1 cellular context compared by ENCODE assay signal in the genomic region with DNA sequence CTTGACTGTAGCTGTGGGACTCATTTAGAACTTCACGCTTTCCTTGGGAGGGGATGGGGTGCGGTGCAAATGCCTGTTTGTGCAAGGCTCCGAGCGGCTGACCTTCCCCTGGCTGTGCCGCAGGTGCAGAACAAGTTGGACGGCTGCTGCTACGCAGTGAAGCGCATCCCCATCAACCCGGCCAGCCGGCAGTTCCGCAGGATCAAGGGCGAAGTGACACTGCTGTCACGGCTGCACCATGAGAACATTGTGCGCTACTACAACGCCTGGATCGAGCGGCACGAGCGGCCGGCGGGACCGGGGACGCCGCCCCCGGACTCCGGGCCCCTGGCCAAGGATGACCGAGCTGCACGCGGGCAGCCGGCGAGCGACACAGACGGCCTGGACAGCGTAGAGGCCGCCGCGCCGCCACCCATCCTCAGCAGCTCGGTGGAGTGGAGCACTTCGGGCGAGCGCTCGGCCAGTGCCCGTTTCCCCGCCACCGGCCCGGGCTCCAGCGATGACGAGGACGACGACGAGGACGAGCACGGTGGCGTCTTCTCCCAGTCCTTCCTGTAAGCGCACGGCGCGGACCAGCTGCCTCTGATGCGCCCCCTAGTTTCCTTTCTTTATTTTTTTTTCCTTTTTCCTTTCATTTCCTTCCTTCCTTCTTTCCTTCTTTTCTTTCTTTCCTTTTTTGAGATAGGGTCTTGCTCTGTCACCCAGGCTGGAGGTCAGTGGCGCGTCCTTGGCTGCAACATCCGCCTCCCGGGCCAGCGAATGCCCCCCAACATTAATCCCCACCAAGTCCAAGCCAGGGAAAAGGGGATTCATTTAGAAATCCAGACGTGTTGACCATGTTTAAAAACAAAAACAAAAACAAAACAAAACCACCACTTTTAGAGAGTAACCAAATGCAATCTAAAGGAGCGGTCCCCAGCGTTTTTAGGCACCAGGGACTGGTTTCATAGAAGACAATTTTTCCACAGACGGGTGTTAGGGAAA.
TF ChIP-seq lines count a peak whose summit lies in the region.

No MANE protein-coding gene starts in this region.

TF ChIP-seq in HEK293, 187 proteins besides CTCF, POLR2A, EP300 and RAD21 (continued from another document and continues in another):
- TF ChIP-seq, protein P1, sequence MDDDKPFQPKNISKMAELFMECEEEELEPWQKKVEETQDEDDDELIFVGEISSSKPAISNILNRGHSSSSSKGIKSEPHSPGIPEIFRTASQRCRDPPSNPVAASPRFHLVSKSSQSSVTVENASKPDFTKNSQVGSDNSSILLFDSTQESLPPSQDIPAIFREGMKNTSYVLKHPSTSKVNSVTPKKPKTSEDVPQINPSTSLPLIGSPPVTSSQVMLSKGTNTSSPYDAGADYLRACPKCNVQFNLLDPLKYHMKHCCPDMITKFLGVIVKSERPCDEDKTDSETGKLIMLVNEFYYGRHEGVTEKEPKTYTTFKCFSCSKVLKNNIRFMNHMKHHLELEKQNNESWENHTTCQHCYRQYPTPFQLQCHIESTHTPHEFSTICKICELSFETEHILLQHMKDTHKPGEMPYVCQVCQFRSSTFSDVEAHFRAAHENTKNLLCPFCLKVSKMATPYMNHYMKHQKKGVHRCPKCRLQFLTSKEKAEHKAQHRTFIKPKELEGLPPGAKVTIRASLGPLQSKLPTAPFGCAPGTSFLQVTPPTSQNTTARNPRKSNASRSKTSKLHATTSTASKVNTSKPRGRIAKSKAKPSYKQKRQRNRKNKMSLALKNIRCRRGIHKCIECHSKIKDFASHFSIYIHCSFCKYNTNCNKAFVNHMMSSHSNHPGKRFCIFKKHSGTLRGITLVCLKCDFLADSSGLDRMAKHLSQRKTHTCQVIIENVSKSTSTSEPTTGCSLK (tag by site-specific recombination; IDR thresholded peaks at IDR 0.05) = no peak
- TF ChIP-seq, protein P2, sequence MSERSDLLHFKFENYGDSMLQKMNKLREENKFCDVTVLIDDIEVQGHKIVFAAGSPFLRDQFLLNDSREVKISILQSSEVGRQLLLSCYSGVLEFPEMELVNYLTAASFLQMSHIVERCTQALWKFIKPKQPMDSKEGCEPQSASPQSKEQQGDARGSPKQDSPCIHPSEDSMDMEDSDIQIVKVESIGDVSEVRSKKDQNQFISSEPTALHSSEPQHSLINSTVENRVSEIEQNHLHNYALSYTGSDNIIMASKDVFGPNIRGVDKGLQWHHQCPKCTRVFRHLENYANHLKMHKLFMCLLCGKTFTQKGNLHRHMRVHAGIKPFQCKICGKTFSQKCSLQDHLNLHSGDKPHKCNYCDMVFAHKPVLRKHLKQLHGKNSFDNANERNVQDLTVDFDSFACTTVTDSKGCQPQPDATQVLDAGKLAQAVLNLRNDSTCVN (tag by site-specific recombination; optimal IDR thresholded peaks at IDR 0.05) = peak; percentile 96
- TF ChIP-seq ZNF138 (tag by site-specific recombination; IDR thresholded peaks at IDR 0.05; ENCODE audit: borderline replicate concordance) = no peak
- TF ChIP-seq ZNF2 (tag by site-specific recombination; IDR thresholded peaks at IDR 0.05) = peak; percentile 94
- TF ChIP-seq MEIS1 (CRISPR knock-in tag; IDR thresholded peaks at IDR 0.05; ENCODE audit: borderline replicate concordance) = no peak
- TF ChIP-seq, protein P3, sequence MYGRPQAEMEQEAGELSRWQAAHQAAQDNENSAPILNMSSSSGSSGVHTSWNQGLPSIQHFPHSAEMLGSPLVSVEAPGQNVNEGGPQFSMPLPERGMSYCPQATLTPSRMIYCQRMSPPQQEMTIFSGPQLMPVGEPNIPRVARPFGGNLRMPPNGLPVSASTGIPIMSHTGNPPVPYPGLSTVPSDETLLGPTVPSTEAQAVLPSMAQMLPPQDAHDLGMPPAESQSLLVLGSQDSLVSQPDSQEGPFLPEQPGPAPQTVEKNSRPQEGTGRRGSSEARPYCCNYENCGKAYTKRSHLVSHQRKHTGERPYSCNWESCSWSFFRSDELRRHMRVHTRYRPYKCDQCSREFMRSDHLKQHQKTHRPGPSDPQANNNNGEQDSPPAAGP (tag by site-specific recombination; IDR thresholded peaks at IDR 0.05) = no peak
- no peak for TF ChIP-seq YY2 (tag by site-specific recombination; IDR thresholded peaks at IDR 0.05)
- no peak for TF ChIP-seq ZNF585B (tag by site-specific recombination; IDR thresholded peaks at IDR 0.05)
- TF ChIP-seq ZNF544 (tag by site-specific recombination; IDR thresholded peaks at IDR 0.05) = no peak
- TF ChIP-seq ZNF426 (tag by site-specific recombination; IDR thresholded peaks at IDR 0.05) = no peak
- TF ChIP-seq, protein P4, sequence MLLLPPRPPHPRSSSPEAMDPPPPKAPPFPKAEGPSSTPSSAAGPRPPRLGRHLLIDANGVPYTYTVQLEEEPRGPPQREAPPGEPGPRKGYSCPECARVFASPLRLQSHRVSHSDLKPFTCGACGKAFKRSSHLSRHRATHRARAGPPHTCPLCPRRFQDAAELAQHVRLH (tag by site-specific recombination; IDR thresholded peaks at IDR 0.05) = no peak
- TF ChIP-seq GLIS2 (tag by site-specific recombination; IDR thresholded peaks at IDR 0.05) = no peak
- TF ChIP-seq ZFHX2 (tag by site-specific recombination; conservative IDR thresholded peaks at IDR 0.05) = peak; percentile 66
- no peak for TF ChIP-seq ZNF626 (tag by site-specific recombination; IDR thresholded peaks at IDR 0.05)
- TF ChIP-seq ZNF221 (tag by site-specific recombination; IDR thresholded peaks at IDR 0.05; ENCODE audit: borderline replicate concordance) = no peak
- TF ChIP-seq OVOL3 (tag by site-specific recombination; IDR thresholded peaks at IDR 0.05) = no peak
- peak; percentile 75 for TF ChIP-seq IKZF3 (tag by site-specific recombination; IDR thresholded peaks at IDR 0.05)
- no peak for TF ChIP-seq ZNF768 (tag by site-specific recombination; IDR thresholded peaks at IDR 0.05)
- TF ChIP-seq ZSCAN30 (tag by site-specific recombination; IDR thresholded peaks at IDR 0.05) = 0 out of 2 replicates have a peak, but pooled peaks have one; percentile 19
- TF ChIP-seq ZNF654 (tag by site-specific recombination; IDR thresholded peaks at IDR 0.05; ENCODE audit: low read depth) = no peak
- TF ChIP-seq, protein P5, sequence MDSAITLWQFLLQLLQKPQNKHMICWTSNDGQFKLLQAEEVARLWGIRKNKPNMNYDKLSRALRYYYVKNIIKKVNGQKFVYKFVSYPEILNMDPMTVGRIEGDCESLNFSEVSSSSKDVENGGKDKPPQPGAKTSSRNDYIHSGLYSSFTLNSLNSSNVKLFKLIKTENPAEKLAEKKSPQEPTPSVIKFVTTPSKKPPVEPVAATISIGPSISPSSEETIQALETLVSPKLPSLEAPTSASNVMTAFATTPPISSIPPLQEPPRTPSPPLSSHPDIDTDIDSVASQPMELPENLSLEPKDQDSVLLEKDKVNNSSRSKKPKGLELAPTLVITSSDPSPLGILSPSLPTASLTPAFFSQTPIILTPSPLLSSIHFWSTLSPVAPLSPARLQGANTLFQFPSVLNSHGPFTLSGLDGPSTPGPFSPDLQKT (IDR thresholded peaks at IDR 0.05; ENCODE audit: borderline replicate concordance, low read depth, low read length) = no peak
- peak; percentile 78 for TF ChIP-seq ZBTB20 (tag by site-specific recombination; IDR thresholded peaks at IDR 0.05)
- TF ChIP-seq, protein P6, sequence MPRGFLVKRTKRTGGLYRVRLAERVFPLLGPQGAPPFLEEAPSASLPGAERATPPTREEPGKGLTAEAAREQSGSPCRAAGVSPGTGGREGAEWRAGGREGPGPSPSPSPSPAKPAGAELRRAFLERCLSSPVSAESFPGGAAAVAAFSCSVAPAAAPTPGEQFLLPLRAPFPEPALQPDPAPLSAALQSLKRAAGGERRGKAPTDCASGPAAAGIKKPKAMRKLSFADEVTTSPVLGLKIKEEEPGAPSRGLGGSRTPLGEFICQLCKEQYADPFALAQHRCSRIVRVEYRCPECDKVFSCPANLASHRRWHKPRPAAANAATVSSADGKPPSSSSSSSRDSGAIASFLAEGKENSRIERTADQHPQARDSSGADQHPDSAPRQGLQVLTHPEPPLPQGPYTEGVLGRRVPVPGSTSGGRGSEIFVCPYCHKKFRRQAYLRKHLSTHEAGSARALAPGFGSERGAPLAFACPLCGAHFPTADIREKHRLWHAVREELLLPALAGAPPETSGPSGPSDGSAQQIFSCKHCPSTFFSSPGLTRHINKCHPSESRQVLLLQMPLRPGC (tag by site-specific recombination; IDR thresholded peaks at IDR 0.05) = no peak
- no peak for TF ChIP-seq RBAK (tag by site-specific recombination; IDR thresholded peaks at IDR 0.05)
- no peak for TF ChIP-seq ZNF302 (tag by site-specific recombination; IDR thresholded peaks at IDR 0.05; ENCODE audit: low read depth)
- TF ChIP-seq ZNF146 (tag by site-specific recombination; IDR thresholded peaks at IDR 0.05) = no peak
- no peak for TF ChIP-seq ZNF791 (tag by site-specific recombination; IDR thresholded peaks at IDR 0.05)
- TF ChIP-seq ZFP3 (tag by site-specific recombination; IDR thresholded peaks at IDR 0.05; ENCODE audit: low read depth) = no peak
- 0 out of 2 replicates have a peak, but pooled peaks have one; percentile 15 for TF ChIP-seq EGR2 (tag by site-specific recombination; IDR thresholded peaks at IDR 0.05; ENCODE audit: low read depth)
- TF ChIP-seq, protein P7, sequence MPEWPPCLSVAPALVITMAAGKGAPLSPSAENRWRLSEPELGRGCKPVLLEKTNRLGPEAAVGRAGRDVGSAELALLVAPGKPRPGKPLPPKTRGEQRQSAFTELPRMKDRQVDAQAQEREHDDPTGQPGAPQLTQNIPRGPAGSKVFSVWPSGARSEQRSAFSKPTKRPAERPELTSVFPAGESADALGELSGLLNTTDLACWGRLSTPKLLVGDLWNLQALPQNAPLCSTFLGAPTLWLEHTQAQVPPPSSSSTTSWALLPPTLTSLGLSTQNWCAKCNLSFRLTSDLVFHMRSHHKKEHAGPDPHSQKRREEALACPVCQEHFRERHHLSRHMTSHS (tag by site-specific recombination; IDR thresholded peaks at IDR 0.05) = no peak
- peak; percentile 98 for TF ChIP-seq ZNF366 (tag by site-specific recombination; conservative IDR thresholded peaks at IDR 0.05)
- TF ChIP-seq ZNF48 (tag by site-specific recombination; IDR thresholded peaks at IDR 0.05) = no peak
- TF ChIP-seq GLIS1 (tag by site-specific recombination; IDR thresholded peaks at IDR 0.05) = no peak
- TF ChIP-seq ZNF707 (tag by site-specific recombination; IDR thresholded peaks at IDR 0.05) = no peak
- no peak for TF ChIP-seq ZNF239 (tag by site-specific recombination; IDR thresholded peaks at IDR 0.05)
- TF ChIP-seq, protein P8, sequence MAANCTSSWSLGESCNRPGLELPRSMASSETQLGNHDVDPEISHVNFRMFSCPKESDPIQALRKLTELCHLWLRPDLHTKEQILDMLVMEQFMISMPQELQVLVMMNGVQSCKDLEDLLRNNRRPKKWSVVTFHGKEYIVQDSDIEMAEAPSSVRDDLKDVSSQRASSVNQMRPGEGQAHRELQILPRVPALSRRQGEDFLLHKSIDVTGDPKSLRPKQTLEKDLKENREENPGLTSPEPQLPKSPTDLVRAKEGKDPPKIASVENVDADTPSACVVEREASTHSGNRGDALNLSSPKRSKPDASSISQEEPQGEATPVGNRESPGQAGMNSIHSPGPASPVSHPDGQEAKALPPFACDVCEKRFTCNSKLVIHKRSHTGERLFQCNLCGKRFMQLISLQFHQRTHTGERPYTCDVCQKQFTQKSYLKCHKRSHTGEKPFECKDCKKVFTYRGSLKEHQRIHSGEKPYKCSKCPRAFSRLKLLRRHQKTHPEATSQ (tag by site-specific recombination; IDR thresholded peaks at IDR 0.05) = no peak
- TF ChIP-seq SP3 (tag by site-specific recombination; IDR thresholded peaks at IDR 0.05) = no peak
- TF ChIP-seq ZNF843 (tag by site-specific recombination; IDR thresholded peaks at IDR 0.05) = 0 out of 2 replicates have a peak, but pooled peaks have one; percentile 12
- no peak for TF ChIP-seq SP2 (tag by site-specific recombination; IDR thresholded peaks at IDR 0.05)
- TF ChIP-seq KLF10 (tag by site-specific recombination; IDR thresholded peaks at IDR 0.05) = peak; percentile 32; the same call in 1 of the 2 replicates
- TF ChIP-seq ZNF335 (tag by site-specific recombination; conservative IDR thresholded peaks at IDR 0.05) = peak; percentile 61
- no peak for TF ChIP-seq TCF7L2 (IDR thresholded peaks at IDR 0.05; ENCODE audit: borderline replicate concordance, low read depth, low read length)
- TF ChIP-seq ZNF214 (tag by site-specific recombination; IDR thresholded peaks at IDR 0.05; ENCODE audit: borderline replicate concordance) = no peak
- TF ChIP-seq SETDB1 (IDR thresholded peaks at IDR 0.05; ENCODE audit: insufficient read length, low read length) = no peak
- no peak for TF ChIP-seq ZNF140 (tag by site-specific recombination; IDR thresholded peaks at IDR 0.05)
- no peak for TF ChIP-seq GLI4 (tag by site-specific recombination; IDR thresholded peaks at IDR 0.05)
- no peak for TF ChIP-seq ZNF837 (tag by site-specific recombination; IDR thresholded peaks at IDR 0.05)
- TF ChIP-seq HOXD13 (CRISPR knock-in tag; IDR thresholded peaks at IDR 0.05; ENCODE audit: borderline replicate concordance) = no peak
- TF ChIP-seq ZNF514 (tag by site-specific recombination; IDR thresholded peaks at IDR 0.05) = no peak
- TF ChIP-seq ZBTB7A (tag by site-specific recombination; IDR thresholded peaks at IDR 0.05; ENCODE audit: low read depth) = no peak
- TF ChIP-seq ZEB2 (tag by site-specific recombination; IDR thresholded peaks at IDR 0.05) = peak; percentile 82
- TF ChIP-seq ZNF133 (tag by site-specific recombination; IDR thresholded peaks at IDR 0.05) = no peak
- TF ChIP-seq, protein P9, sequence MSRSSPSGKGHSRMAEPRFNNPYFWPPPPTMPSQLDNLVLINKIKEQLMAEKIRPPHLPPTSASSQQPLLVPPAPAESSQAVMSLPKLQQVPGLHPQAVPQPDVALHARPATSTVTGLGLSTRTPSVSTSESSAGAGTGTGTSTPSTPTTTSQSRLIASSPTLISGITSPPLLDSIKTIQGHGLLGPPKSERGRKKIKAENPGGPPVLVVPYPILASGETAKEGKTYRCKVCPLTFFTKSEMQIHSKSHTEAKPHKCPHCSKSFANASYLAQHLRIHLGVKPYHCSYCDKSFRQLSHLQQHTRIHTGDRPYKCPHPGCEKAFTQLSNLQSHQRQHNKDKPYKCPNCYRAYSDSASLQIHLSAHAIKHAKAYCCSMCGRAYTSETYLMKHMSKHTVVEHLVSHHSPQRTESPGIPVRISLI (tag by site-specific recombination; IDR thresholded peaks at IDR 0.05) = peak; percentile 26; the same call in 1 of the 2 replicates
- no peak for TF ChIP-seq ZNF785 (tag by site-specific recombination; IDR thresholded peaks at IDR 0.05)
- TF ChIP-seq KLF1 (tag by site-specific recombination; IDR thresholded peaks at IDR 0.05) = no peak; the same call in 1 of the 2 replicates
- peak; percentile 70 for TF ChIP-seq SCRT2 (tag by site-specific recombination; IDR thresholded peaks at IDR 0.05)
- TF ChIP-seq ZNF10 (tag by site-specific recombination; IDR thresholded peaks at IDR 0.05) = no peak
- TF ChIP-seq ZNF610 (tag by site-specific recombination; IDR thresholded peaks at IDR 0.05; ENCODE audit: borderline replicate concordance) = 0 out of 2 replicates have a peak, but pooled peaks have one; percentile 35
- peak; percentile 34; the same call in 1 of the 2 replicates for TF ChIP-seq ZNF561 (tag by site-specific recombination; IDR thresholded peaks at IDR 0.05; ENCODE audit: borderline replicate concordance)
- no peak for TF ChIP-seq ZNF248 (tag by site-specific recombination; IDR thresholded peaks at IDR 0.05)
- no peak for TF ChIP-seq YY1 (tag by site-specific recombination; IDR thresholded peaks at IDR 0.05)
- no peak for TF ChIP-seq ZNF202 (tag by site-specific recombination; IDR thresholded peaks at IDR 0.05; ENCODE audit: borderline replicate concordance)
